In the genomic region with DNA sequence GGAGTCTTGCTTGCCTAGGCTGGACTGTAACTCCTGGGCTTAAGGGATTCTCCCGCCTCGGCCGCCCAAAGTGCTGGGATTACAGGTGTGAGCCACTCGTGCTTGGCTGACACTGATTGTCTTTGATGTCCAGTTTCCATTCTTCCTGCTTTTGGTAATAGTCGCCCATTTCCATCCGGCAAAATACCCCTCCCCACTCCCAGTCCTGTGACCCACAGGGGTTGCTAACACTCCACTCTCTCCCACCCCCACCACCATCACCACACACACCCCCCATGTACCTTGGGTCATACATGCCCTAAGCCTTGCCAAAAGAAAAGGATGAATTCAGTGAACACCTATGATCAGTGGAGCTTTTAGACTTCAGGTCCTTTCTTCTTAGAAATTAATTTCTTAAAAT, we compare ENCODE assay signal across 9 cellular contexts.
"Had no signal": no experiment of that assay in that cellular context is flagged by ENCODE, and none has a peak within 500 bp of the region (broad histone marks: within the 10 kb centered on the region; RNA-seq: fewer than 3 reads in every experiment).

No MANE protein-coding gene starts in this region.

- ATAC-seq: HCT116, HepG2 had no signal

- H3K27ac Mint-ChIP-seq: IgD-negative memory B cell had no signal

- H3K36me3 ChIP-seq: HAP-1 had no signal

- H3K9me3 ChIP-seq: HAP-1 had no signal

- DNase-seq: GM23248, GOT3, H7, KBM-7 had no signal

- H3K27ac ChIP-seq: GM23248, HL-60 had no signal

- H3K4me1 ChIP-seq: HAP-1 had no signal

- H3K4me3 Mint-ChIP-seq: IgD-negative memory B cell had no signal

- H3K36me3 Mint-ChIP-seq: IgD-negative memory B cell had no signal

- H3K4me1 Mint-ChIP-seq: IgD-negative memory B cell had no signal

- H3K4me3 ChIP-seq: GM23248, HAP-1 had no signal
